Comparison of ENCODE assay signal across 1 cellular context in the genomic region with DNA sequence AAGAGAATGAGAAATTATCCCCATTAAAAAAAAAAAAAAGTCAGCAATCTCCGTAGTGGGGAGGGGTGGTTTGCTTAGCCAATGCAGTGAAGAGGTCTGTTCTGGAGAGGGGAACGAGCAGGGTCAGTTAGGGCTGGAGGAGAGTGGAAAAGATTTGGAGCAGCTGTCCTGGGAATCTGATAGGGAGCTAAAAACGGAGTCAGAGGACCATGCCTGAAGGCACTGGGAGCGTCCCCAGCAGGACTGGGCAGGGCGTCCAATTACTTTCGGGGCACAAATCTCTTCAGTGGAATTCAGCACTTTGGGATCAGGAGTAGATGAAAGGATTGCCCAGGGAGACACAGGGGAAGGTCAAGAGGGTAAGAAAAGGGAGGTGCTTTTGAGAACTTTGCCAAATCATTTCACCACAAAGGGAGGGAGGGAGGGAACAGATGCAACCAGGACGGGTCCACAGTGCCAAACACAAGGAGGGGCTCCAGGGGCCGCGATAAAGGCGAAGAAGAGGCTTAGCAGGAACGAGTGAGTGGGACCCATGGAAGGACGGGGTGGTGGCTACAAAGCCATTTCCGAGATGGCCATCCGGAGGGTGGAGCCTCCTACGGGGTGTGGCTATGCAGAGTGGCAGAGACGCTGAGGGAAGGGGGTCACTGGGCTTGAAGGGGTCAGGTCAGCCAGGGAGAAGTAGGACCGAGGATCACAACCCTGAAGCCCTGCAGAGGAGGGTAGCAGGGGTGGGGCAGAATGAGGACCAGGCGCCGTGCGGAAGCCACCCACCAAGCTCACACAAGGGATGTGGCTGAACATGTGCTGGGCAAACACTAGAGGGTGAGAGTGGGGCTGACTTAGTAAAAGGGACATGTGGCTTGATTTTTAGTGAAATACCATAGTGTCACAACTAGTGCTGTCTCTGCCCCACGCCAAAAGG.
TF ChIP-seq lines count a peak whose summit lies in the region.

No MANE protein-coding gene starts in this region.

TF ChIP-seq in K562, 482 proteins besides CTCF, POLR2A, EP300 and RAD21 (continued from another document and continues in another):
- TF ChIP-seq, protein P1, sequence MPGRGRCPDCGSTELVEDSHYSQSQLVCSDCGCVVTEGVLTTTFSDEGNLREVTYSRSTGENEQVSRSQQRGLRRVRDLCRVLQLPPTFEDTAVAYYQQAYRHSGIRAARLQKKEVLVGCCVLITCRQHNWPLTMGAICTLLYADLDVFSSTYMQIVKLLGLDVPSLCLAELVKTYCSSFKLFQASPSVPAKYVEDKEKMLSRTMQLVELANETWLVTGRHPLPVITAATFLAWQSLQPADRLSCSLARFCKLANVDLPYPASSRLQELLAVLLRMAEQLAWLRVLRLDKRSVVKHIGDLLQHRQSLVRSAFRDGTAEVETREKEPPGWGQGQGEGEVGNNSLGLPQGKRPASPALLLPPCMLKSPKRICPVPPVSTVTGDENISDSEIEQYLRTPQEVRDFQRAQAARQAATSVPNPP (IDR thresholded peaks at IDR 0.05; ENCODE audit: borderline replicate concordance, insufficient read depth, insufficient read length), result no peak
- TF ChIP-seq SRSF3 (IDR thresholded peaks at IDR 0.05; ENCODE audit: insufficient read depth, low read length) (no peak), ZNF280B (CRISPR knock-in tag; IDR thresholded peaks at IDR 0.05) (no peak), ZNF717 (CRISPR knock-in tag; IDR thresholded peaks at IDR 0.05) (no peak), ZBTB7A (IDR thresholded peaks at IDR 0.05; ENCODE audit: borderline replicate concordance, control insufficient read depth, low read depth, low read length) (peak; percentile 37; the same call in 1 of the 2 replicates), ARID2 (IDR thresholded peaks at IDR 0.05) (no peak), HMGN3 (IDR thresholded peaks at IDR 0.05; ENCODE audit: borderline replicate concordance, extremely low read depth, insufficient read length, low read depth, low read length) (no peak), ZNF511 (CRISPR knock-in tag; IDR thresholded peaks at IDR 0.05) (no peak), ELF1 (tag; IDR thresholded peaks at IDR 0.05) (no peak), HDAC3 (IDR thresholded peaks at IDR 0.05; ENCODE audit: borderline replicate concordance, partially characterized antibody) (no peak), FOXK1 (CRISPR knock-in tag; IDR thresholded peaks at IDR 0.05; ENCODE audit: borderline replicate concordance) (no peak), HOXB6 (CRISPR knock-in tag; IDR thresholded peaks at IDR 0.05; ENCODE audit: borderline replicate concordance) (no peak), SAFB (IDR thresholded peaks at IDR 0.05; ENCODE audit: borderline replicate concordance, low read depth, low read length) (no peak), HDAC2 (IDR thresholded peaks at IDR 0.05) (no peak), MIER1 (IDR thresholded peaks at IDR 0.05; ENCODE audit: low read depth) (no peak), ADNP (tag; IDR thresholded peaks at IDR 0.05) (no peak), CC2D1A (IDR thresholded peaks at IDR 0.05) (peak; percentile 51; the same call in 1 of the 2 replicates), IFI16 (CRISPR knock-in tag; IDR thresholded peaks at IDR 0.05) (no peak), ATF4 (CRISPR knock-in tag; IDR thresholded peaks at IDR 0.05) (no peak), RBM39 (optimal IDR thresholded peaks at IDR 0.05; ENCODE audit: low read depth, low read length) (no peak), MCM2 (IDR thresholded peaks at IDR 0.05; ENCODE audit: low read depth) (no peak), U2AF1 (optimal IDR thresholded peaks at IDR 0.05; ENCODE audit: low read depth, low read length) (no peak), CREM (IDR thresholded peaks at IDR 0.05; ENCODE audit: low read depth) (no peak), RUNX1 (IDR thresholded peaks at IDR 0.05; ENCODE audit: low read depth) (no peak), TSC22D4 (tag; IDR thresholded peaks at IDR 0.05) (no peak), ZNF253 (CRISPR knock-in tag; conservative IDR thresholded peaks at IDR 0.05) (no peak), CEBPG (CRISPR knock-in tag; IDR thresholded peaks at IDR 0.05) (no peak), CEBPG (tag; conservative IDR thresholded peaks at IDR 0.05 in 1 of 2, IDR thresholded peaks at IDR 0.05 in 1 of 2) (no peak), ETS2 (tag; IDR thresholded peaks at IDR 0.05; ENCODE audit: borderline replicate concordance, poor library complexity, severe bottlenecking) (no peak), ZNF518B (CRISPR knock-in tag; IDR thresholded peaks at IDR 0.05) (no peak), PTRF (tag; IDR thresholded peaks at IDR 0.05) (no peak), ELF2 (CRISPR knock-in tag; IDR thresholded peaks at IDR 0.05) (no peak), POLR2AphosphoS5 (IDR thresholded peaks at IDR 0.05; ENCODE audit: control insufficient read depth, insufficient read depth, low read depth, low read length) (no peak), NFIC (IDR thresholded peaks at IDR 0.05) (no peak), NKRF (IDR thresholded peaks at IDR 0.05; ENCODE audit: borderline replicate concordance) (no peak), TBL1XR1 (IDR thresholded peaks at IDR 0.05; ENCODE audit: low read length in 2 of 2) (no peak), ZNF583 (CRISPR knock-in tag; IDR thresholded peaks at IDR 0.05) (no peak), IRF2 (CRISPR knock-in tag; IDR thresholded peaks at IDR 0.05) (no peak), ZSCAN29 (IDR thresholded peaks at IDR 0.05) (no peak), ZFPM2 (CRISPR knock-in tag; IDR thresholded peaks at IDR 0.05) (no peak)
- TF ChIP-seq, protein P2, sequence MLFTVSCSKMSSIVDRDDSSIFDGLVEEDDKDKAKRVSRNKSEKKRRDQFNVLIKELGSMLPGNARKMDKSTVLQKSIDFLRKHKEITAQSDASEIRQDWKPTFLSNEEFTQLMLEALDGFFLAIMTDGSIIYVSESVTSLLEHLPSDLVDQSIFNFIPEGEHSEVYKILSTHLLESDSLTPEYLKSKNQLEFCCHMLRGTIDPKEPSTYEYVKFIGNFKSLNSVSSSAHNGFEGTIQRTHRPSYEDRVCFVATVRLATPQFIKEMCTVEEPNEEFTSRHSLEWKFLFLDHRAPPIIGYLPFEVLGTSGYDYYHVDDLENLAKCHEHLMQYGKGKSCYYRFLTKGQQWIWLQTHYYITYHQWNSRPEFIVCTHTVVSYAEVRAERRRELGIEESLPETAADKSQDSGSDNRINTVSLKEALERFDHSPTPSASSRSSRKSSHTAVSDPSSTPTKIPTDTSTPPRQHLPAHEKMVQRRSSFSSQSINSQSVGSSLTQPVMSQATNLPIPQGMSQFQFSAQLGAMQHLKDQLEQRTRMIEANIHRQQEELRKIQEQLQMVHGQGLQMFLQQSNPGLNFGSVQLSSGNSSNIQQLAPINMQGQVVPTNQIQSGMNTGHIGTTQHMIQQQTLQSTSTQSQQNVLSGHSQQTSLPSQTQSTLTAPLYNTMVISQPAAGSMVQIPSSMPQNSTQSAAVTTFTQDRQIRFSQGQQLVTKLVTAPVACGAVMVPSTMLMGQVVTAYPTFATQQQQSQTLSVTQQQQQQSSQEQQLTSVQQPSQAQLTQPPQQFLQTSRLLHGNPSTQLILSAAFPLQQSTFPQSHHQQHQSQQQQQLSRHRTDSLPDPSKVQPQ (CRISPR knock-in tag; IDR thresholded peaks at IDR 0.05; ENCODE audit: borderline replicate concordance), result no peak
- TF ChIP-seq, protein P3, sequence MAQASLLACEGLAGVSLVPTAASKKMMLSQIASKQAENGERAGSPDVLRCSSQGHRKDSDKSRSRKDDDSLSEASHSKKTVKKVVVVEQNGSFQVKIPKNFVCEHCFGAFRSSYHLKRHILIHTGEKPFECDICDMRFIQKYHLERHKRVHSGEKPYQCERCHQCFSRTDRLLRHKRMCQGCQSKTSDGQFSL (CRISPR knock-in tag; IDR thresholded peaks at IDR 0.05), result no peak
- TF ChIP-seq, protein P3 (tag; IDR thresholded peaks at IDR 0.05), result no peak
- TF ChIP-seq, protein P4, sequence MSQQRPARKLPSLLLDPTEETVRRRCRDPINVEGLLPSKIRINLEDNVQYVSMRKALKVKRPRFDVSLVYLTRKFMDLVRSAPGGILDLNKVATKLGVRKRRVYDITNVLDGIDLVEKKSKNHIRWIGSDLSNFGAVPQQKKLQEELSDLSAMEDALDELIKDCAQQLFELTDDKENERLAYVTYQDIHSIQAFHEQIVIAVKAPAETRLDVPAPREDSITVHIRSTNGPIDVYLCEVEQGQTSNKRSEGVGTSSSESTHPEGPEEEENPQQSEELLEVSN (IDR thresholded peaks at IDR 0.05; ENCODE audit: borderline replicate concordance in 1 of 2, extremely low read depth in 1 of 2, insufficient read depth in 1 of 2, insufficient read length in 1 of 2, low read depth in 1 of 2, low read length in 1 of 2, poor library complexity in 1 of 2, severe bottlenecking in 1 of 2), result peak in 1 of 2 experiments; percentile 30
- TF ChIP-seq, protein P5, sequence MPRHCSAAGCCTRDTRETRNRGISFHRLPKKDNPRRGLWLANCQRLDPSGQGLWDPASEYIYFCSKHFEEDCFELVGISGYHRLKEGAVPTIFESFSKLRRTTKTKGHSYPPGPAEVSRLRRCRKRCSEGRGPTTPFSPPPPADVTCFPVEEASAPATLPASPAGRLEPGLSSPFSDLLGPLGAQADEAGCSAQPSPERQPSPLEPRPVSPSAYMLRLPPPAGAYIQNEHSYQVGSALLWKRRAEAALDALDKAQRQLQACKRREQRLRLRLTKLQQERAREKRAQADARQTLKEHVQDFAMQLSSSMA (CRISPR knock-in tag; IDR thresholded peaks at IDR 0.05), result no peak
- TF ChIP-seq, protein P6, sequence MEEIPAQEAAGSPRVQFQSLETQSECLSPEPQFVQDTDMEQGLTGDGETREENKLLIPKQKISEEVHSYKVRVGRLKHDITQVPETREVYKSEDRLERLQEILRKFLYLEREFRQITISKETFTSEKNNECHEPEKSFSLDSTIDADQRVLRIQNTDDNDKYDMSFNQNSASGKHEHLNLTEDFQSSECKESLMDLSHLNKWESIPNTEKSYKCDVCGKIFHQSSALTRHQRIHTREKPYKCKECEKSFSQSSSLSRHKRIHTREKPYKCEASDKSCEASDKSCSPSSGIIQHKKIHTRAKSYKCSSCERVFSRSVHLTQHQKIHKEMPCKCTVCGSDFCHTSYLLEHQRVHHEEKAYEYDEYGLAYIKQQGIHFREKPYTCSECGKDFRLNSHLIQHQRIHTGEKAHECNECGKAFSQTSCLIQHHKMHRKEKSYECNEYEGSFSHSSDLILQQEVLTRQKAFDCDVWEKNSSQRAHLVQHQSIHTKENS (CRISPR knock-in tag; IDR thresholded peaks at IDR 0.05), result no peak
